Comparison of ENCODE assay signal across 8 cellular contexts in genomic region chr20:347640-348484, GRCh38. TPM values are rescaled to one million over a fixed set of nuclear protein-coding genes. Genes with fewer than 3 reads are reported as not detected.
DNase-seq lines count a peak whose midpoint lies in the region; ATAC-seq and TF ChIP-seq lines count a peak whose summit lies in the region.

No MANE protein-coding gene starts in this region.

- TF ChIP-seq POLR2A in tibial nerve (IDR thresholded peaks at IDR 0.05) = peak; percentile 25 to 54

- H3K36me3 ChIP-seq in HAP-1 (replicated peaks) = peaks cover 19% of the 10 kb centered on the region
- no peaks in the 10 kb centered on the region; the same call in 1 of the 2 replicates for H3K36me3 ChIP-seq in MG63
- peaks cover 0 to 24% (median 0%) of the 10 kb centered on the region in 3 donors for H3K36me3 ChIP-seq in tibial nerve

- H3K27me3 ChIP-seq in HAP-1 (ENCODE audit: low read depth) = no peaks in the 10 kb centered on the region
- H3K27me3 ChIP-seq in MG63 = no peaks in the 10 kb centered on the region
- H3K27me3 ChIP-seq in foreskin keratinocyte = no peaks in the 10 kb centered on the region
- H3K27me3 ChIP-seq in tibial nerve = no peaks in the 10 kb centered on the region

- TF ChIP-seq EP300 in tibial nerve (IDR thresholded peaks at IDR 0.05) = peak in 1 of 2 donors; percentile 62

- H3K27ac Mint-ChIP-seq in activated naive CD4-positive, alpha-beta T cell treated with anti-CD3 and anti-CD28 coated beads for 36 hours = no peak overlapping the region
- peak overlapping the region; percentile 95 for H3K27ac Mint-ChIP-seq in nephron progenitor cell

- H3K9me3 ChIP-seq in HAP-1 (no peaks in the 10 kb centered on the region), MG63 (peaks cover 2% of the 10 kb centered on the region; the same call in 1 of the 2 replicates), tibial nerve (no peaks in the 10 kb centered on the region)

- ATAC-seq in foreskin keratinocyte = peak; percentile 82

- no peaks in the 10 kb centered on the region for H3K9me3 Mint-ChIP-seq in activated naive CD4-positive, alpha-beta T cell treated with anti-CD3 and anti-CD28 coated beads for 36 hours
- no peaks in the 10 kb centered on the region for H3K9me3 Mint-ChIP-seq in nephron progenitor cell

- POLR2A ChIA-PET in RWPE1 (lab: Yijun Ruan, JAX; ENCODE audit: low non-redundant PET) = interaction anchor here (0.5 kb wide), 1 partner anchor 1068 kb away, joined by 3 read pairs; no protein-coding TSS in a partner anchor

- H3K4me3 ChIP-seq in HAP-1 (peak overlapping the region; percentile 61), MG63 (peak overlapping the region; percentile 63), tibial nerve (peak overlapping the region; percentile 51 to 83 (median 66))

- CTCF ChIA-PET in RWPE1 (lab: Yijun Ruan, JAX) = interaction anchor here (0.6 to 0.8 kb wide), 2 partner anchors 36 to 67 kb away, joined by 3 read pairs; no protein-coding TSS in a partner anchor
- CTCF ChIA-PET in activated naive CD4-positive, alpha-beta T cell treated with anti-CD3 and anti-CD28 coated beads for 36 hours (lab: Charles Lee) = no interaction called here

- DNase-seq in GM04504 (ENCODE audit: low read depth) (peak; percentile 85), HAP-1 (ENCODE audit: low spot score in 2 of 2) (peak; percentile 97 to 99), MG63 (peak; percentile 93), RWPE1 (ENCODE audit: low spot score) (peak; percentile 99), foreskin keratinocyte (peak in 1 of 2 donors; percentile 83), nephron progenitor cell (peak; percentile 97), tibial nerve (ENCODE audit: low spot score in 2 of 2) (peak; percentile 79 to 81)
- DNase-seq in activated naive CD4-positive, alpha-beta T cell treated with anti-CD3 and anti-CD28 coated beads for 36 hours = peak; percentile 57

- H3K27ac ChIP-seq in RWPE1 = peak overlapping the region; percentile 96
- H3K27ac ChIP-seq in foreskin keratinocyte = peak overlapping the region; percentile 33
- H3K27ac ChIP-seq in tibial nerve = peak overlapping the region; percentile 81 to 98 (median 86)

- H3K4me1 Mint-ChIP-seq in activated naive CD4-positive, alpha-beta T cell treated with anti-CD3 and anti-CD28 coated beads for 36 hours (ENCODE audit: low read depth) = peaks cover 9% of the 10 kb centered on the region
- peaks cover 20% of the 10 kb centered on the region for H3K4me1 Mint-ChIP-seq in nephron progenitor cell

- intact Hi-C loops in activated naive CD4-positive, alpha-beta T cell treated with anti-CD3 and anti-CD28 coated beads for 36 hours (cut with micrococcal nuclease) = loop anchor here (5.0 kb wide), 1 partner anchor 34 kb away; the partner anchor contains the start of gene TRIB3

- in situ Hi-C loops in HAP-1 (cut with MboI; ENCODE audit: low sequenced_read_pairs) = no loop called here

- H3K27me3 Mint-ChIP-seq in activated naive CD4-positive, alpha-beta T cell treated with anti-CD3 and anti-CD28 coated beads for 36 hours (ENCODE audit: low read depth) = peaks cover 5% of the 10 kb centered on the region
- peaks cover 2% of the 10 kb centered on the region for H3K27me3 Mint-ChIP-seq in nephron progenitor cell (ENCODE audit: low read depth, poor library complexity)

- H3K4me1 ChIP-seq in HAP-1 (peaks cover 12% of the 10 kb centered on the region), foreskin keratinocyte (no peaks in the 10 kb centered on the region), tibial nerve (peaks cover 0 to 13% (median 5%) of the 10 kb centered on the region in 4 donors)

- peaks cover 2% of the 10 kb centered on the region for H3K36me3 Mint-ChIP-seq in activated naive CD4-positive, alpha-beta T cell treated with anti-CD3 and anti-CD28 coated beads for 36 hours (ENCODE audit: low read depth)
- peaks cover 14% of the 10 kb centered on the region for H3K36me3 Mint-ChIP-seq in nephron progenitor cell (ENCODE audit: low read depth)

- 1% methylated on average over 54 to 57 of the region's 61 CpGs for WGBS in tibial nerve, 2 donors

- peak overlapping the region; percentile 79 for H3K4me3 Mint-ChIP-seq in activated naive CD4-positive, alpha-beta T cell treated with anti-CD3 and anti-CD28 coated beads for 36 hours
- H3K4me3 Mint-ChIP-seq in nephron progenitor cell = peak overlapping the region; percentile 93

- TF ChIP-seq CTCF in RWPE1 (conservative IDR thresholded peaks at IDR 0.05; ENCODE audit: low read depth) = no peak
- TF ChIP-seq CTCF in foreskin keratinocyte (conservative IDR thresholded peaks at IDR 0.05) = no peak
- no peak for TF ChIP-seq CTCF in nephron progenitor cell (IDR thresholded peaks at IDR 0.05)
- peak in 1 of 5 experiments; percentile 20 for TF ChIP-seq CTCF in tibial nerve (IDR thresholded peaks at IDR 0.05)

RNA-seq across cellular contexts. Expression of gene NRSN2, which starts 1.0 kb away (rescaled TPM):
- total RNA-seq in MG63 (2014; rRNA removed; shearing (Covaris generic); ENCODE audit: low replicate concordance) = 1.8 and 24.3 TPM in 2 replicates
- total RNA-seq in activated naive CD4-positive, alpha-beta T cell treated with anti-CD3 and anti-CD28 coated beads for 36 hours = 1 to 10 TPM; 3.9 to 4.2 TPM
- 26.7 and 35.6 TPM in 2 replicates for total RNA-seq in foreskin keratinocyte
- 39.3 and 53.5 TPM in 2 replicates for polyA plus RNA-seq in foreskin keratinocyte
- 10 to 100 TPM; 20.6 to 34.1 (median 26.2) TPM for total RNA-seq in tibial nerve

RNA-seq across cellular contexts. Expression of gene SOX12, which starts 22.5 kb away (rescaled TPM):
- 2.1 and 3.1 TPM in 2 replicates for total RNA-seq in MG63 (2014; rRNA removed; shearing (Covaris generic); ENCODE audit: low replicate concordance)
- 1 to 10 TPM; 6.0 to 6.4 TPM for total RNA-seq in activated naive CD4-positive, alpha-beta T cell treated with anti-CD3 and anti-CD28 coated beads for 36 hours
- total RNA-seq in foreskin keratinocyte (4.7 and 5.1 TPM in 2 replicates), tibial nerve (1 to 10 TPM; 4.6 to 9.8 (median 8.6) TPM)
- 7.1 and 8.2 TPM in 2 replicates for polyA plus RNA-seq in foreskin keratinocyte

RNA-seq across cellular contexts. Expression of gene TRIB3, which starts 32.7 kb away (rescaled TPM):
- total RNA-seq in MG63 (2014; rRNA removed; shearing (Covaris generic); ENCODE audit: low replicate concordance) = 15.0 and 33.3 TPM in 2 replicates
- 10 to 100 TPM; 47.4 to 49.2 TPM for total RNA-seq in activated naive CD4-positive, alpha-beta T cell treated with anti-CD3 and anti-CD28 coated beads for 36 hours
- total RNA-seq in foreskin keratinocyte = 72.4 and 207 TPM in 2 replicates
- 74.9 and 203 TPM in 2 replicates for polyA plus RNA-seq in foreskin keratinocyte
- 10 to 100 TPM in 1 of 4 donors, 1 to 10 TPM in 3; 4.5 to 10.5 (median 5.9) TPM for total RNA-seq in tibial nerve

RNA-seq across cellular contexts. Expression of gene ZCCHC3, which starts 50.5 kb away (rescaled TPM):
- total RNA-seq in MG63 (2014; rRNA removed; shearing (Covaris generic); ENCODE audit: low replicate concordance) = 9.1 and 13.5 TPM in 2 replicates
- 10 to 100 TPM; 13.6 to 15.6 TPM for total RNA-seq in activated naive CD4-positive, alpha-beta T cell treated with anti-CD3 and anti-CD28 coated beads for 36 hours
- total RNA-seq in foreskin keratinocyte (6.2 and 8.6 TPM in 2 replicates), tibial nerve (10 to 100 TPM; 12.0 to 24.9 (median 20.6) TPM)
- polyA plus RNA-seq in foreskin keratinocyte = 7.1 and 9.6 TPM in 2 replicates

RNA-seq across cellular contexts. Expression of gene C20orf96, which starts 57.3 kb away (rescaled TPM):
- 1.6 TPM in 1 of 2 replicates, not detected in the other for total RNA-seq in MG63 (2014; rRNA removed; shearing (Covaris generic); ENCODE audit: low replicate concordance)
- total RNA-seq in activated naive CD4-positive, alpha-beta T cell treated with anti-CD3 and anti-CD28 coated beads for 36 hours = 1 to 10 TPM; 5.1 to 6.8 TPM
- total RNA-seq in foreskin keratinocyte (1.7 and 1.8 TPM in 2 replicates), tibial nerve (1 to 10 TPM; 3.5 to 8.7 (median 4.5) TPM)
- polyA plus RNA-seq in foreskin keratinocyte = 3.2 and 3.8 TPM in 2 replicates

Comparison
In these comparisons a context has a peak if more than half of its experiments do, and no peak if none do; other contexts are left out.
1. H3K27ac ChIP-seq: peak in every context shown above with its lines; median percentile 96 in RWPE1; 86 in tibial nerve; 33 in foreskin keratinocyte.